Comparison of ENCODE assay signal across 9 cellular contexts in genomic region chr21:34128674-34129038, GRCh38. TPM values are rescaled to one million over a fixed set of nuclear protein-coding genes. Genes with fewer than 3 reads are reported as not detected.
DNase-seq lines count a peak whose midpoint lies in the region; ATAC-seq and TF ChIP-seq lines count a peak whose summit lies in the region.
"Had no signal": no experiment of that assay in that cellular context is flagged by ENCODE, and none has a peak within 500 bp of the region (broad histone marks: within the 10 kb centered on the region; RNA-seq: fewer than 3 reads in every experiment).

No MANE protein-coding gene starts in this region.

- H3K36me3 Mint-ChIP-seq in activated naive CD4-positive, alpha-beta T cell treated with anti-CD3 and anti-CD28 coated beads, Interleukin-2, amount 50 U/mL, for 24 hours, result peaks cover 12% of the 10 kb centered on the region
- H3K36me3 Mint-ChIP-seq in naive thymus-derived CD4-positive, alpha-beta T cell, result peaks cover 5 to 68% (median 28%) of the 10 kb centered on the region in 5 donors

- DNase-seq in activated naive CD4-positive, alpha-beta T cell treated with anti-CD3 and anti-CD28 coated beads, Interleukin-2, amount 50 U/mL, for 16 hours, result no peak
- DNase-seq in mammary epithelial cell, result no peak
- DNase-seq in naive thymus-derived CD4-positive, alpha-beta T cell, result no peak
- DNase-seq in upper lobe of right lung, result no peak
- DNase-seq in GM03348 (ENCODE audit: low spot score), result no peak
- no peak for DNase-seq in NCI-H146 treated with DMSO at 0.1 percent for 48 hours (lab: John Stamatoyannopoulos, UW; ENCODE audit: unreplicated experiment)
- DNase-seq in activated effector memory CD4-positive, alpha-beta T cell treated with Interleukin-2 at 50 U/mL for 16 hours, result no peak

- no peaks in the 10 kb centered on the region for H3K27me3 Mint-ChIP-seq in activated naive CD4-positive, alpha-beta T cell treated with anti-CD3 and anti-CD28 coated beads, Interleukin-2, amount 50 U/mL, for 24 hours
- H3K27me3 Mint-ChIP-seq in naive thymus-derived CD4-positive, alpha-beta T cell, result no peaks in the 10 kb centered on the region
- H3K27me3 Mint-ChIP-seq: progenitor cell of endocrine pancreas had no signal

- H3K27ac ChIP-seq in mammary epithelial cell (ENCODE audit: insufficient read depth, low read depth, low read length), result no peak overlapping the region
- H3K27ac ChIP-seq in naive thymus-derived CD4-positive, alpha-beta T cell (ENCODE audit: low read depth, low read length), result peak overlapping the region; percentile 64
- peak overlapping the region; percentile 33 for H3K27ac ChIP-seq in upper lobe of right lung

- no peak for ATAC-seq in naive thymus-derived CD4-positive, alpha-beta T cell
- ATAC-seq in upper lobe of right lung, result no peak

- CTCF ChIA-PET in mammary epithelial cell (lab: Charles Lee; ENCODE audit: low non-redundant PET), result interaction anchor here (0.5 to 0.7 kb wide), 3 partner anchors 9 to 214 kb away, joined by 3 to 8 read pairs (median 6); no protein-coding TSS in a partner anchor
- CTCF ChIA-PET in naive thymus-derived CD4-positive, alpha-beta T cell (lab: Charles Lee), result interaction anchor here (0.8 to 4.1 kb wide), 4 partner anchors 51 to 205 kb away, joined by 3 to 33 read pairs (median 5); no protein-coding TSS in a partner anchor

- H2AFZ ChIP-seq in mammary epithelial cell (ENCODE audit: low read depth, low read length), result peak overlapping the region; percentile 14

- no peaks in the 10 kb centered on the region for H3K27me3 ChIP-seq in mammary epithelial cell (ENCODE audit: insufficient read depth, low read length)
- H3K27me3 ChIP-seq in naive thymus-derived CD4-positive, alpha-beta T cell (ENCODE audit: control insufficient read depth in 2 of 2, insufficient read depth in 2 of 2, low read length in 2 of 2), result no peaks in the 10 kb centered on the region
- no peaks in the 10 kb centered on the region for H3K27me3 ChIP-seq in upper lobe of right lung

- H3K9me3 Mint-ChIP-seq in activated naive CD4-positive, alpha-beta T cell treated with anti-CD3 and anti-CD28 coated beads, Interleukin-2, amount 50 U/mL, for 24 hours, result no peaks in the 10 kb centered on the region
- peaks cover 0 to 14% (median 0%) of the 10 kb centered on the region in 11 donors for H3K9me3 Mint-ChIP-seq in naive thymus-derived CD4-positive, alpha-beta T cell

- H3K4me1 Mint-ChIP-seq in activated naive CD4-positive, alpha-beta T cell treated with anti-CD3 and anti-CD28 coated beads, Interleukin-2, amount 50 U/mL, for 24 hours, result peaks cover 96% of the 10 kb centered on the region
- H3K4me1 Mint-ChIP-seq in naive thymus-derived CD4-positive, alpha-beta T cell, result peaks cover 70 to 99% (median 96%) of the 10 kb centered on the region in 7 donors

- peak overlapping the region; percentile 53 for H3K4me2 ChIP-seq in mammary epithelial cell (ENCODE audit: insufficient read depth, low read depth, low read length)

- H4K20me1 ChIP-seq in mammary epithelial cell (ENCODE audit: insufficient read depth, low read length), result no peaks in the 10 kb centered on the region

- H3K36me3 ChIP-seq in mammary epithelial cell (ENCODE audit: insufficient read depth, low read length) (no peaks in the 10 kb centered on the region), upper lobe of right lung (peaks cover 24% of the 10 kb centered on the region)
- peaks cover 0 to 8% (median 0%) of the 10 kb centered on the region in 3 experiments for H3K36me3 ChIP-seq in naive thymus-derived CD4-positive, alpha-beta T cell (ENCODE audit: control insufficient read depth in 2 of 3, insufficient read depth in 3 of 3, low read length in 3 of 3)

- peaks cover 71% of the 10 kb centered on the region for H3K79me2 ChIP-seq in mammary epithelial cell (ENCODE audit: insufficient read depth, low read length)

- dilution Hi-C loops in mammary epithelial cell (cut with HindIII; ENCODE audit: low sequenced_read_pairs), result no loop called here

- H3K4me3 ChIP-seq in mammary epithelial cell (replicated peaks in 1 of 3; ENCODE audit: insufficient read depth in 1 of 3, low read depth in 2 of 3, low read length in 3 of 3), result no peak overlapping the region
- no peak overlapping the region for H3K4me3 ChIP-seq in naive thymus-derived CD4-positive, alpha-beta T cell (ENCODE audit: low read length)
- no peak overlapping the region for H3K4me3 ChIP-seq in upper lobe of right lung

- peak overlapping the region; percentile 97 for H3K27ac Mint-ChIP-seq in activated naive CD4-positive, alpha-beta T cell treated with anti-CD3 and anti-CD28 coated beads, Interleukin-2, amount 50 U/mL, for 24 hours
- peak overlapping the region; percentile 72 to 97 (median 90) for H3K27ac Mint-ChIP-seq in naive thymus-derived CD4-positive, alpha-beta T cell
- H3K27ac Mint-ChIP-seq: progenitor cell of endocrine pancreas had no signal

- in situ Hi-C loops in mammary epithelial cell (cut with MboI; ENCODE audit: low sequenced_read_pairs in 2 of 2), result no loop called here

- intact Hi-C loops in mammary epithelial cell (cut with micrococcal nuclease) (loop anchor here (5.0 kb wide), 1 partner anchor 206 kb away; no protein-coding TSS in a partner anchor), upper lobe of right lung (cut with DNase I) (no loop called here)
- intact Hi-C loops in naive thymus-derived CD4-positive, alpha-beta T cell (cut with micrococcal nuclease), result loop anchor here (1.0 to 5.0 kb wide), 11 partner anchors 26 to 220 kb away; no protein-coding TSS in a partner anchor

- no peaks in the 10 kb centered on the region for H3K9me3 ChIP-seq in mammary epithelial cell (replicated peaks; ENCODE audit: insufficient read depth, low read length)
- H3K9me3 ChIP-seq in naive thymus-derived CD4-positive, alpha-beta T cell (ENCODE audit: control insufficient read depth in 2 of 3, low read length in 3 of 3), result no peaks in the 10 kb centered on the region
- no peaks in the 10 kb centered on the region for H3K9me3 ChIP-seq in upper lobe of right lung

- 77% methylated on average over 2 of the region's 3 CpGs for WGBS in mammary epithelial cell (ENCODE audit: low coverage, missing lambda C conversion rate)

- H3K9ac ChIP-seq in mammary epithelial cell (ENCODE audit: insufficient read depth, low read length), result no peak overlapping the region

- no TSS peak for BruUV-seq in mammary epithelial cell (replicated peaks; lab: Mats Ljungman, UMichigan)

- peak overlapping the region; percentile 68 for H3K4me3 Mint-ChIP-seq in activated naive CD4-positive, alpha-beta T cell treated with anti-CD3 and anti-CD28 coated beads, Interleukin-2, amount 50 U/mL, for 24 hours
- peak overlapping the region in 6 of 10 donors; percentile 72 to 82 (median 79) for H3K4me3 Mint-ChIP-seq in naive thymus-derived CD4-positive, alpha-beta T cell

- POLR2A ChIA-PET in naive thymus-derived CD4-positive, alpha-beta T cell (lab: Charles Lee), result interaction anchor here (0.5 to 2.1 kb wide), 5 partner anchors 8 to 179 kb away, joined by 3 to 7 read pairs (median 4); no protein-coding TSS in a partner anchor

- H3K4me1 ChIP-seq in mammary epithelial cell (ENCODE audit: insufficient read depth, low read length), result peaks cover 40% of the 10 kb centered on the region
- peaks cover 4 to 65% of the 10 kb centered on the region in 2 donors for H3K4me1 ChIP-seq in naive thymus-derived CD4-positive, alpha-beta T cell (ENCODE audit: control insufficient read depth in 2 of 2, insufficient read depth in 2 of 2, low read length in 2 of 2)
- H3K4me1 ChIP-seq in upper lobe of right lung, result peaks cover 32% of the 10 kb centered on the region

- TF ChIP-seq CTCF in mammary epithelial cell (conservative IDR thresholded peaks at IDR 0.05 in 1 of 2, IDR thresholded peaks at IDR 0.05 in 1 of 2; ENCODE audit: extremely low read depth in 1 of 2, insufficient read depth in 1 of 2, low read depth in 1 of 2, low read length in 2 of 2), result no peak
- TF ChIP-seq CTCF in upper lobe of right lung (IDR thresholded peaks at IDR 0.05), result no peak

RNA-seq across cellular contexts. Expression of gene MRPS6, which starts 55.3 kb away (rescaled TPM):
- total RNA-seq in mammary epithelial cell (10 to 100 TPM; 10.2 to 65.9 TPM), upper lobe of right lung (57.6 TPM)
- polyA plus RNA-seq in mammary epithelial cell, result 40.4 TPM
- polyA minus RNA-seq in mammary epithelial cell, result 26.4 TPM
- total RNA-seq in naive thymus-derived CD4-positive, alpha-beta T cell, result 10 to 100 TPM; 25.5 to 92.7 (median 87.9) TPM
- 100 to 1,000 TPM; 183 to 193 TPM for polyA plus RNA-seq in naive thymus-derived CD4-positive, alpha-beta T cell

RNA-seq across cellular contexts. Expression of gene SLC5A3, which starts 55.3 kb away (rescaled TPM):
- total RNA-seq in mammary epithelial cell (10 to 100 TPM; 10.8 to 17.5 TPM), upper lobe of right lung (24.1 TPM)
- 2.7 TPM for polyA plus RNA-seq in mammary epithelial cell
- polyA minus RNA-seq in mammary epithelial cell, result 13.9 TPM
- total RNA-seq in naive thymus-derived CD4-positive, alpha-beta T cell, result 10 to 100 TPM in 3 of 5 experiments, 1 to 10 TPM in 2; 8.8 to 45.5 (median 34.0) TPM
- polyA plus RNA-seq in naive thymus-derived CD4-positive, alpha-beta T cell, result 1 to 10 TPM; 1.8 to 2.1 TPM
